ENCODE assay signal across 9 cellular contexts in the genomic region with DNA sequence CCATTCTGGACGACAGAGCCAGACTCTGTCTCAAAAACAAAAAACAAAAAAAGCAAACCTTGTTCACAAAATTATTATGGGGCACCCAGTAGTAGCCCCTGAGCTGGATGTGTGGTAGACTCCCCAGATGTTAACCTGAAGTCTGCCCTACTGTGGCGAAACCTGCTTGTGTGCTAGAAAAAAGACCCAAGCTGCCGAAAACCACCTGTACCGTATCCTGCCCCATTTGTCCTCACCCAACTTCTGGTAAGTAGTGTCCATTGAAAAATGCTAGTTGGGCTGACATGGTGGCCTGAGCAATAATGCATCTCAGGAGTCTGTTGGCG. TPM values are rescaled to one million over a fixed set of nuclear protein-coding genes. Genes with fewer than 3 reads are reported as not detected.
DNase-seq lines count a peak whose midpoint lies in the region; ATAC-seq and TF ChIP-seq lines count a peak whose summit lies in the region.
"Had no signal": no experiment of that assay in that cellular context is flagged by ENCODE, and none has a peak within 500 bp of the region (broad histone marks: within the 10 kb centered on the region; RNA-seq: fewer than 3 reads in every experiment).

No MANE protein-coding gene starts in this region.

- no peaks in the 10 kb centered on the region for H3K27me3 Mint-ChIP-seq in osteocyte (ENCODE audit: unreplicated experiment)

- no peaks in the 10 kb centered on the region for H3K36me3 ChIP-seq in left lung
- no peaks in the 10 kb centered on the region for H3K36me3 ChIP-seq in right atrium auricular region

- no peak overlapping the region for H3K27ac Mint-ChIP-seq in osteocyte (ENCODE audit: unreplicated experiment)

- H3K4me3 Mint-ChIP-seq in osteocyte (ENCODE audit: unreplicated experiment), result no peak overlapping the region

- TF ChIP-seq CTCF in left lung (IDR thresholded peaks at IDR 0.05) (no peak), osteocyte (IDR thresholded peaks at IDR 0.05) (no peak), right atrium auricular region (IDR thresholded peaks at IDR 0.05) (no peak)

- H3K9me3 ChIP-seq in left lung, result no peaks in the 10 kb centered on the region
- H3K9me3 ChIP-seq in right atrium auricular region, result no peaks in the 10 kb centered on the region

- no peak for TF ChIP-seq POLR2A in erythroblast (IDR thresholded peaks at IDR 0.05; ENCODE audit: low read length)

- peak overlapping the region; percentile 55 to 81 for H3K27ac ChIP-seq in left lung
- H3K27ac ChIP-seq in right atrium auricular region, result no peak overlapping the region

- H3K4me1 ChIP-seq in left lung (peaks cover 22 to 62% of the 10 kb centered on the region in 2 donors), right atrium auricular region (peaks cover 0 to 49% of the 10 kb centered on the region in 2 donors)

- intact Hi-C loops in left lung (cut with DNase I), result loop anchor here in 1 of 2 donors (10.0 kb wide), 1 partner anchor 390 kb away; no protein-coding TSS in a partner anchor

- H3K27me3 ChIP-seq in left lung (peaks cover 0 to 17% of the 10 kb centered on the region in 2 donors), right atrium auricular region (no peaks in the 10 kb centered on the region)

- H3K4me3 ChIP-seq in left lung (no peak overlapping the region), right atrium auricular region (no peak overlapping the region)

- DNase-seq in left lung (no peak), erythroblast (lab: John Stamatoyannopoulos, UW) (no peak), NOMO-1 (lab: John Stamatoyannopoulos, UW; ENCODE audit: unreplicated experiment in 2 of 2) (no peak), osteocyte (ENCODE audit: extremely low spot score, unreplicated experiment) (no peak), right atrium auricular region (ENCODE audit: low spot score) (no peak)
- DNase-seq: NCI-H524 treated with DMSO at 0.1 percent for 48 hours had no signal

- peak; percentile 19 for ATAC-seq in GM18858 (IDR thresholded peaks at IDR 0.05; ENCODE audit: unreplicated experiment)
- peak; percentile 25 for ATAC-seq in GM21737 (IDR thresholded peaks at IDR 0.05; ENCODE audit: unreplicated experiment)
- peak; percentile 13 for ATAC-seq in HG03558 (IDR thresholded peaks at IDR 0.05; ENCODE audit: extremely low read depth, unreplicated experiment)
- ATAC-seq in left lung, result no peak

- H3K36me3 Mint-ChIP-seq in osteocyte (ENCODE audit: unreplicated experiment), result no peaks in the 10 kb centered on the region

- H3K4me1 Mint-ChIP-seq in osteocyte (ENCODE audit: unreplicated experiment), result peaks cover 62% of the 10 kb centered on the region

- H3K9me3 Mint-ChIP-seq in osteocyte (ENCODE audit: unreplicated experiment), result no peaks in the 10 kb centered on the region

RNA-seq across cellular contexts. Expression of gene RMI2, which starts 9.1 kb away (rescaled TPM):
- total RNA-seq in left lung (10 to 100 TPM in 1 of 2 donors, 1 to 10 TPM in 1; 9.6 to 14.1 TPM), osteocyte (4.1 and 5.1 TPM in 2 replicates), right atrium auricular region (under 1 TPM in 1 of 2 donors, not detected in 1; 0.85 TPM)

Comparison
In these comparisons a context has a peak if more than half of its experiments do, and no peak if none do; other contexts are left out.
1. H3K27ac ChIP-seq: peak in left lung (2 of 2); none in right atrium auricular region (0 of 2).